ENCODE assay signal across 26 cellular contexts in genomic region chr12:5912011-5912410, GRCh38. TPM values are rescaled to one million over a fixed set of nuclear protein-coding genes. Genes with fewer than 3 reads are reported as not detected.
"Had no signal": no experiment of that assay in that cellular context is flagged by ENCODE, and none has a peak within 500 bp of the region (broad histone marks: within the 10 kb centered on the region; RNA-seq: fewer than 3 reads in every experiment).

No MANE protein-coding gene starts in this region.

- H3K4me3 ChIP-seq: dorsolateral prefrontal cortex, esophagus squamous epithelium, lower lobe of right lung, mucosa of descending colon, pancreas, right lobe of liver, transverse colon, upper lobe of right lung had no signal

- H3K4me3 Mint-ChIP-seq: endodermal cell; immature natural killer cell; memory B cell; mesothelial cell of epicardium; natural killer cell treated with Interleukin-12 subunit alpha and Interleukin-12 subunit beta and Interleukin-15 and Interleukin-18, amount 100 ng/mL, for 72 hours; neural crest cell; stimulated activated naive B cell treated with anti-CD40 and anti-IgM and Interleukin-4, amounts not matched to agents 10 μg/mL and 1 μg/mL and 100 μg/mL, for 72 hours; stimulated activated naive CD8-positive, alpha-beta T cell treated with anti-CD3 and anti-CD28 coated beads, Interleukin-15, Interleukin-2, amounts not matched to agents 100 ng/mL and 50 ng/mL, for 24 hours had no signal

- ATAC-seq: left ventricle myocardium superior; lower lobe of right lung; mucosa of descending colon; natural killer cell treated with Interleukin-12 subunit alpha and Interleukin-12 subunit beta and Interleukin-15 and Interleukin-18, amount 100 ng/mL, for 72 hours; pancreas; right lobe of liver; stimulated activated naive B cell treated with anti-CD40 and anti-IgM and Interleukin-4, amounts not matched to agents 10 μg/mL and 1 μg/mL and 100 μg/mL, for 72 hours; upper lobe of right lung had no signal

- H3K4me1 ChIP-seq: esophagus squamous epithelium, lower lobe of right lung, pancreas, right lobe of liver, transverse colon, upper lobe of right lung had no signal

- DNase-seq: dorsolateral prefrontal cortex; effector CD8-positive, alpha-beta T cell; esophagus squamous epithelium; foreskin melanocyte; hypothalamus; immature natural killer cell; left ventricle myocardium superior; lower lobe of right lung; mucosa of descending colon; naive B cell; pancreas; small intestine; stimulated activated CD4-positive, alpha-beta T cell treated with anti-CD3 and anti-CD28 coated beads, Interleukin-15, amount 100 ng/mL, for 24 hours; stimulated activated CD4-positive, alpha-beta T cell treated with anti-CD3 and anti-CD28 coated beads, Interleukin-2, amount 100 ng/mL, for 48 hours; stimulated activated naive B cell treated with anti-CD40 and anti-IgM and Interleukin-4, amounts not matched to agents 10 μg/mL and 1 μg/mL and 100 μg/mL, for 72 hours; transverse colon had no signal

- H3K9me3 ChIP-seq: esophagus squamous epithelium, lower lobe of right lung, mucosa of descending colon, neutrophil, pancreas, right lobe of liver, transverse colon, upper lobe of right lung had no signal

- H3K27me3 ChIP-seq: dorsolateral prefrontal cortex, right lobe of liver, transverse colon, upper lobe of right lung had no signal

- H3K36me3 Mint-ChIP-seq: immature natural killer cell; memory B cell; mesothelial cell of epicardium; naive B cell; natural killer cell treated with Interleukin-12 subunit alpha and Interleukin-12 subunit beta and Interleukin-15 and Interleukin-18, amount 100 ng/mL, for 72 hours; stimulated activated naive B cell treated with anti-CD40 and anti-IgM and Interleukin-4, amounts not matched to agents 10 μg/mL and 1 μg/mL and 100 μg/mL, for 72 hours had no signal

- H3K27ac ChIP-seq: dorsolateral prefrontal cortex, esophagus squamous epithelium, lower lobe of right lung, neutrophil, pancreas, right lobe of liver, transverse colon, upper lobe of right lung had no signal

- H3K9me3 Mint-ChIP-seq: endodermal cell; immature natural killer cell; memory B cell; mesothelial cell of epicardium; naive B cell; natural killer cell treated with Interleukin-12 subunit alpha and Interleukin-12 subunit beta and Interleukin-15 and Interleukin-18, amount 100 ng/mL, for 72 hours; neural crest cell; stimulated activated naive CD8-positive, alpha-beta T cell treated with anti-CD3 and anti-CD28 coated beads, Interleukin-15, Interleukin-2, amounts not matched to agents 100 ng/mL and 50 ng/mL, for 24 hours had no signal

- H3K27ac Mint-ChIP-seq: endodermal cell; immature natural killer cell; memory B cell; mesothelial cell of epicardium; naive B cell; natural killer cell treated with Interleukin-12 subunit alpha and Interleukin-12 subunit beta and Interleukin-15 and Interleukin-18, amount 100 ng/mL, for 72 hours; progenitor cell of endocrine pancreas; stimulated activated naive B cell treated with anti-CD40 and anti-IgM and Interleukin-4, amounts not matched to agents 10 μg/mL and 1 μg/mL and 100 μg/mL, for 72 hours; stimulated activated naive CD8-positive, alpha-beta T cell treated with anti-CD3 and anti-CD28 coated beads, Interleukin-15, Interleukin-2, amounts not matched to agents 100 ng/mL and 50 ng/mL, for 24 hours had no signal

- H3K4me1 Mint-ChIP-seq: immature natural killer cell; memory B cell; mesothelial cell of epicardium; naive B cell; neural crest cell; stimulated activated naive B cell treated with anti-CD40 and anti-IgM and Interleukin-4, amounts not matched to agents 10 μg/mL and 1 μg/mL and 100 μg/mL, for 72 hours had no signal

- H3K36me3 ChIP-seq: esophagus squamous epithelium, neutrophil, pancreas, right lobe of liver, transverse colon, upper lobe of right lung had no signal

RNA-seq across cellular contexts. Expression of gene ANO2, which starts 33.0 kb away (rescaled TPM):
- total RNA-seq: natural killer cell treated with Interleukin-12 subunit alpha and Interleukin-12 subunit beta and Interleukin-15 and Interleukin-18, amount 100 ng/mL, for 72 hours had no signal
